ENCODE assay signal across 19 cellular contexts in the genomic region with DNA sequence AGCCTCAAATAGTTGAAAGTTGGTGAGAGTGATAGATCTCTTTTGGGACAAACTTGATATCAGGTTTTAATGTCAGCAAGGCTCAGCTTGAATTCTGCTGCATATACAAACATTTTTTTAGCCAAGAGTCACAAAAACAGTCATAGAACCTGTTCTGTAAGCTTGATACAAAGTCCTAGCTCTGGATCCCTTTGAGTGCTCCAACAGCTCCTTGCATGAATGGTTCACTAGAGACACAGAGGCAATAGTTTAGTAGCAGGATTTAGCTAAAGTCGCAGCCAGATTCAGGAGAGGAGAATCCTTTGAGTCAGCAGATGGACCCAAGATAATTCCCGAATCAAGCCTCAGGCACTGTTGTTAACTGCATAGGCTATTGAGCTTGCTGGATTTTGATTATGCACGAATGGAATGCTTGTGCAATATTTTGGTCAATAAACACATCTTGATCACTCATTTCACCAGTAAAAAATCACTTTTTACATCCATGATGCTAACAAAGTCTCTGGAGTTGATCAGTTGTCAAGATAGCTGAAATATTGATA.
"Had no signal": no experiment of that assay in that cellular context is flagged by ENCODE, and none has a peak within 500 bp of the region (broad histone marks: within the 10 kb centered on the region; RNA-seq: fewer than 3 reads in every experiment).

No MANE protein-coding gene starts in this region.

- H3K4me1 ChIP-seq: body of pancreas, heart right ventricle, neural progenitor cell, vagina had no signal

- H3K9me3 ChIP-seq: body of pancreas, heart right ventricle, vagina had no signal

- H3K4me3 ChIP-seq: body of pancreas, heart right ventricle, neural progenitor cell, vagina had no signal

- H3K36me3 ChIP-seq: heart right ventricle, neural progenitor cell, vagina had no signal

- H3K27me3 ChIP-seq: body of pancreas, heart right ventricle, neural progenitor cell, vagina had no signal

- DNase-seq: activated CD4-positive, CD25-positive, alpha-beta regulatory T cell treated with anti-CD3 and anti-CD28 coated beads, Interleukin-2, amount 50 U/mL, for 72 hours; activated gamma-delta T cell treated with Interleukin-2 at 50 U/mL for 16 hours; activated T-cell treated with anti-CD3 and anti-CD28 coated beads, Interleukin-2, amount 50 U/mL, for 1 hour; anterior cingulate cortex; body of pancreas; central memory CD4-positive, alpha-beta T cell; effector memory CD4-positive, alpha-beta T cell; heart right ventricle; kidney; naive thymus-derived CD8-positive, alpha-beta T cell; retina; stimulated activated CD4-positive, alpha-beta T cell treated with anti-CD3 and anti-CD28 coated beads, Interleukin-2, amount 100 ng/mL, for 48 hours; stimulated activated CD8-positive, alpha-beta memory T cell treated with anti-CD3 and anti-CD28 coated beads, Interleukin-4, amount 100 ng/mL, for 48 hours; stimulated activated naive B cell treated with anti-CD40 and anti-IgM and Interleukin-4, amounts not matched to agents 10 μg/mL and 1 μg/mL and 100 μg/mL, for 72 hours; T-helper 2 cell had no signal

- H3K27ac ChIP-seq: body of pancreas, heart right ventricle, neural progenitor cell, vagina, VCaP had no signal

- ATAC-seq: body of pancreas; heart right ventricle; left lobe of liver; naive thymus-derived CD8-positive, alpha-beta T cell; stimulated activated naive B cell treated with anti-CD40 and anti-IgM and Interleukin-4, amounts not matched to agents 10 μg/mL and 1 μg/mL and 100 μg/mL, for 72 hours had no signal
